In genomic region chr22:24424901-24425775, GRCh38 we compare ENCODE assay signal across 11 cellular contexts. TPM values are rescaled to one million over a fixed set of nuclear protein-coding genes. Genes with fewer than 3 reads are reported as not detected.
DNase-seq lines count a peak whose midpoint lies in the region; ATAC-seq and TF ChIP-seq lines count a peak whose summit lies in the region.
"Had no signal": no experiment of that assay in that cellular context is flagged by ENCODE, and none has a peak within 500 bp of the region (broad histone marks: within the 10 kb centered on the region; RNA-seq: fewer than 3 reads in every experiment).

No MANE protein-coding gene starts in this region.

- ATAC-seq in left lung: no peak

- no peak for TF ChIP-seq CTCF in left lung (IDR thresholded peaks at IDR 0.05)
- no peak for TF ChIP-seq CTCF in tibial artery (IDR thresholded peaks at IDR 0.05)

- peaks cover 10% of the 10 kb centered on the region for H3K36me3 Mint-ChIP-seq in activated naive CD4-positive, alpha-beta T cell treated with anti-CD3 and anti-CD28 coated beads for 36 hours (ENCODE audit: low read depth)
- H3K36me3 Mint-ChIP-seq in activated naive CD8-positive, alpha-beta T cell treated with anti-CD3 and anti-CD28 coated beads for 36 hours: peaks cover 21% of the 10 kb centered on the region

- peak overlapping the region; percentile 84 for H3K4me3 Mint-ChIP-seq in activated naive CD4-positive, alpha-beta T cell treated with anti-CD3 and anti-CD28 coated beads for 36 hours
- H3K4me3 Mint-ChIP-seq in activated naive CD8-positive, alpha-beta T cell treated with anti-CD3 and anti-CD28 coated beads for 36 hours: peak overlapping the region; percentile 87

- H3K4me1 Mint-ChIP-seq in activated naive CD4-positive, alpha-beta T cell treated with anti-CD3 and anti-CD28 coated beads for 36 hours (ENCODE audit: low read depth): peaks cover 36% of the 10 kb centered on the region
- H3K4me1 Mint-ChIP-seq in activated naive CD8-positive, alpha-beta T cell treated with anti-CD3 and anti-CD28 coated beads for 36 hours: peaks cover 41% of the 10 kb centered on the region

- H3K4me1 ChIP-seq in left lung (peaks cover 14 to 87% of the 10 kb centered on the region in 2 donors), tibial artery (peaks cover 0 to 38% (median 28%) of the 10 kb centered on the region in 4 donors)

- H3K4me3 ChIP-seq in left lung (peak overlapping the region; percentile 47 to 63), tibial artery (peak overlapping the region; percentile 54 to 68)

- intact Hi-C loops in activated naive CD4-positive, alpha-beta T cell treated with anti-CD3 and anti-CD28 coated beads for 36 hours (cut with micrococcal nuclease): loop anchor here (2.0 to 10.0 kb wide), 4 partner anchors 14 to 642 kb away; partner anchors contain the start of gene MIF
- intact Hi-C loops in left lung (cut with DNase I) (loop anchor here in 1 of 2 donors (10.0 kb wide), 1 partner anchor 80 kb away; no protein-coding TSS in a partner anchor), tibial artery (cut with DNase I; ENCODE audit: low total_unique reads) (loop anchor here (5.0 to 10.0 kb wide), 2 partner anchors 72 to 100 kb away; partner anchors contain the start of gene UPB1)

- DNase-seq in activated naive CD4-positive, alpha-beta T cell treated with anti-CD3 and anti-CD28 coated beads for 36 hours: no peak
- no peak for DNase-seq in activated naive CD4-positive, alpha-beta T cell treated with Interleukin-2 at 50 U/mL for 16 hours
- no peak for DNase-seq in activated naive CD8-positive, alpha-beta T cell treated with anti-CD3 and anti-CD28 coated beads for 36 hours
- DNase-seq in left lung (peak in 1 of 2 donors; percentile 74), tibial artery (no peak), NCI-H146 treated with DMSO at 0.1 percent for 48 hours (lab: John Stamatoyannopoulos, UW; ENCODE audit: unreplicated experiment) (no peak)
- no peak for DNase-seq in stimulated activated CD4-positive, alpha-beta T cell treated with anti-CD3 and anti-CD28 coated beads, Interleukin-2, amount 100 ng/mL, for 24 hours
- DNase-seq in stimulated activated CD4-positive, alpha-beta T cell treated with anti-CD3 and anti-CD28 coated beads, Interleukin-4, amount 100 ng/mL, for 1 hour: no peak
- DNase-seq: GOT3, NCI-H69 had no signal

- peak overlapping the region; percentile 96 for H3K27ac Mint-ChIP-seq in activated naive CD4-positive, alpha-beta T cell treated with anti-CD3 and anti-CD28 coated beads for 36 hours
- peak overlapping the region; percentile 94 for H3K27ac Mint-ChIP-seq in activated naive CD8-positive, alpha-beta T cell treated with anti-CD3 and anti-CD28 coated beads for 36 hours

- CTCF ChIA-PET in activated naive CD4-positive, alpha-beta T cell treated with anti-CD3 and anti-CD28 coated beads for 36 hours (lab: Charles Lee): interaction anchor here (0.9 to 4.9 kb wide), 8 partner anchors 10 to 113 kb away, joined by 3 to 45 read pairs (median 6); no protein-coding TSS in a partner anchor

- H3K9me3 ChIP-seq in left lung: no peaks in the 10 kb centered on the region
- no peaks in the 10 kb centered on the region for H3K9me3 ChIP-seq in tibial artery

- no peaks in the 10 kb centered on the region for H3K36me3 ChIP-seq in left lung
- H3K36me3 ChIP-seq in tibial artery: no peaks in the 10 kb centered on the region

- H3K27ac ChIP-seq in left lung: peak overlapping the region in 1 of 2 donors; percentile 79
- H3K27ac ChIP-seq in tibial artery: peak overlapping the region; percentile 6 to 43
- H3K27ac ChIP-seq: VCaP had no signal

- H3K27me3 Mint-ChIP-seq in activated naive CD4-positive, alpha-beta T cell treated with anti-CD3 and anti-CD28 coated beads for 36 hours (ENCODE audit: low read depth): no peaks in the 10 kb centered on the region
- H3K27me3 Mint-ChIP-seq in activated naive CD8-positive, alpha-beta T cell treated with anti-CD3 and anti-CD28 coated beads for 36 hours: no peaks in the 10 kb centered on the region

- H3K9me3 Mint-ChIP-seq in activated naive CD4-positive, alpha-beta T cell treated with anti-CD3 and anti-CD28 coated beads for 36 hours: no peaks in the 10 kb centered on the region
- H3K9me3 Mint-ChIP-seq in activated naive CD8-positive, alpha-beta T cell treated with anti-CD3 and anti-CD28 coated beads for 36 hours: no peaks in the 10 kb centered on the region

- H3K27me3 ChIP-seq in left lung (peaks cover 0 to 8% of the 10 kb centered on the region in 2 donors), tibial artery (peaks cover 0 to 2% of the 10 kb centered on the region in 2 donors)

RNA-seq across cellular contexts. Expression of gene ADORA2A, which starts 2.3 kb away (rescaled TPM):
- 10 to 100 TPM; 37.6 to 38.0 TPM for total RNA-seq in activated naive CD4-positive, alpha-beta T cell treated with anti-CD3 and anti-CD28 coated beads for 36 hours
- total RNA-seq in activated naive CD8-positive, alpha-beta T cell treated with anti-CD3 and anti-CD28 coated beads for 36 hours: 10 to 100 TPM; 45.1 to 45.2 TPM
- total RNA-seq in left lung: 10 to 100 TPM; 11.5 to 16.8 TPM
